26 cellular contexts compared by ENCODE assay signal in genomic region chr5:151182501-151182900, GRCh38. TPM values are rescaled to one million over a fixed set of nuclear protein-coding genes. Genes with fewer than 3 reads are reported as not detected.
DNase-seq lines count a peak whose midpoint lies in the region; ATAC-seq and TF ChIP-seq lines count a peak whose summit lies in the region.
"Had no signal": no experiment of that assay in that cellular context is flagged by ENCODE, and none has a peak within 500 bp of the region (broad histone marks: within the 10 kb centered on the region; RNA-seq: fewer than 3 reads in every experiment).

No MANE protein-coding gene starts in this region.

- WGBS in neuronal stem cell (ENCODE audit: extremely low coverage in 2 of 2, insufficient read length in 2 of 2, insufficient replicate concordance in 1 of 2), 2 donors: no CpG with 5 or more reads among the region's 4 CpGs

- DNase-seq in T-helper 2 cell treated with Interferon-gamma antibody and Interleukin-4, amounts not matched to agents 5 μg/mL and 100 μg/mL, for 36 hours (ENCODE audit: low spot score): no peak
- DNase-seq in T-helper 2 cell (no peak), Karpas-422 (no peak), neuronal stem cell (ENCODE audit: low spot score) (no peak), brain microvascular endothelial cell (no peak)
- no peak for DNase-seq in effector memory CD8-positive, alpha-beta T cell
- no peak for DNase-seq in stimulated activated CD4-positive, alpha-beta T cell treated with anti-CD3 and anti-CD28 coated beads, Interleukin-15, amount 100 ng/mL, for 24 hours
- DNase-seq: activated gamma-delta T cell treated with Interleukin-2 at 50 U/mL for 16 hours; activated T-cell treated with anti-CD3 and anti-CD28 coated beads for 4 hours; central memory CD4-positive, alpha-beta T cell; dermis blood vessel endothelial cell; DMS79; GF-D8; mammary epithelial cell; MG63; NCI-H1417; NCI-H2081 treated with DMSO at 0.1 percent for 48 hours; small intestine; stimulated activated CD4-positive, alpha-beta T cell treated with anti-CD3 and anti-CD28 coated beads, Interleukin-2, amount 100 ng/mL, for 24 hours; tibial artery had no signal

- H2BK120ac ChIP-seq in neuronal stem cell (ENCODE audit: low read depth, low read length): no peak overlapping the region

- peak overlapping the region; percentile 9 for H2AK5ac ChIP-seq in neuronal stem cell (ENCODE audit: low read depth, low read length)

- H3K27me3 ChIP-seq in Karpas-422 (ENCODE audit: low read length): no peaks in the 10 kb centered on the region
- peaks cover 0 to 26% (median 0%) of the 10 kb centered on the region in 3 experiments for H3K27me3 ChIP-seq in neuronal stem cell (ENCODE audit: control insufficient read depth in 3 of 3, insufficient read depth in 3 of 3, low read depth in 1 of 3, low read length in 3 of 3)
- no peaks in the 10 kb centered on the region for H3K27me3 ChIP-seq in brain microvascular endothelial cell (replicated peaks)
- H3K27me3 ChIP-seq: ascending aorta, MG63, tibial artery had no signal

- H4K20me1 ChIP-seq in Karpas-422 (ENCODE audit: insufficient read depth, low read depth, low read length): no peaks in the 10 kb centered on the region

- H3K27ac ChIP-seq in Karpas-422 (ENCODE audit: low read length) (peak overlapping the region; percentile 86), neuronal stem cell (replicated peaks; ENCODE audit: low read length) (no peak overlapping the region), brain microvascular endothelial cell (no peak overlapping the region)
- H3K27ac ChIP-seq: 22Rv1, ascending aorta, RWPE1, tibial artery, VCaP had no signal

- TF ChIP-seq CTCF in brain microvascular endothelial cell (IDR thresholded peaks at IDR 0.05; ENCODE audit: low read depth, low read length, missing control alignments): no peak

- no peaks in the 10 kb centered on the region for H3K9me2 ChIP-seq in Karpas-422 (replicated peaks; ENCODE audit: insufficient read depth, low read length)

- H3K4me1 ChIP-seq in Karpas-422 (ENCODE audit: low read length): peaks cover 75% of the 10 kb centered on the region
- peaks cover 0 to 1% of the 10 kb centered on the region in 2 donors for H3K4me1 ChIP-seq in neuronal stem cell (ENCODE audit: control insufficient read depth in 2 of 2, insufficient read depth in 1 of 2, low read depth in 1 of 2, low read length in 2 of 2)
- H3K4me1 ChIP-seq: ascending aorta, tibial artery had no signal

- H3K23ac ChIP-seq in neuronal stem cell (ENCODE audit: low read depth, low read length, poor library complexity): no peak overlapping the region

- H2BK15ac ChIP-seq in neuronal stem cell (ENCODE audit: low read length): no peak overlapping the region

- H3K36me3 Mint-ChIP-seq in T-helper 2 cell treated with Interferon-gamma antibody and Interleukin-4, amounts not matched to agents 5 μg/mL and 100 μg/mL, for 36 hours (ENCODE audit: low read depth): peaks cover 41% of the 10 kb centered on the region
- peaks cover 45% of the 10 kb centered on the region for H3K36me3 Mint-ChIP-seq in effector memory CD8-positive, alpha-beta T cell (ENCODE audit: insufficient read depth)

- H4K91ac ChIP-seq in neuronal stem cell (ENCODE audit: low read depth, low read length, poor library complexity): no peak overlapping the region

- H3K27ac Mint-ChIP-seq in T-helper 2 cell treated with Interferon-gamma antibody and Interleukin-4, amounts not matched to agents 5 μg/mL and 100 μg/mL, for 36 hours: peak overlapping the region; percentile 26
- H3K27ac Mint-ChIP-seq in effector memory CD8-positive, alpha-beta T cell: peak overlapping the region; percentile 68 to 83

- ATAC-seq in effector memory CD8-positive, alpha-beta T cell (replicated peaks): no peak
- no peak for ATAC-seq in SK-N-SH treated with all-trans-retinoic acid at 6 μM for 48 hours

- H3K4me3 ChIP-seq in Karpas-422 (ENCODE audit: low read length) (no peak overlapping the region), neuronal stem cell (ENCODE audit: low read length in 2 of 2) (no peak overlapping the region), brain microvascular endothelial cell (ENCODE audit: low read depth, low read length) (no peak overlapping the region)
- H3K4me3 ChIP-seq: ascending aorta, K562, MG63, tibial artery had no signal

- peaks cover 4% of the 10 kb centered on the region; the same call in 1 of the 2 replicates for H3K79me2 ChIP-seq in Karpas-422 (ENCODE audit: low read length)

- H2AFZ ChIP-seq in Karpas-422 (ENCODE audit: low read length) (no peak overlapping the region), neuronal stem cell (ENCODE audit: low read length) (no peak overlapping the region)

- H3K9me3 Mint-ChIP-seq in T-helper 2 cell treated with Interferon-gamma antibody and Interleukin-4, amounts not matched to agents 5 μg/mL and 100 μg/mL, for 36 hours: no peaks in the 10 kb centered on the region
- no peaks in the 10 kb centered on the region for H3K9me3 Mint-ChIP-seq in effector memory CD8-positive, alpha-beta T cell

- no peak overlapping the region for H4K8ac ChIP-seq in neuronal stem cell (ENCODE audit: low read depth, low read length)

- H3K9me3 ChIP-seq in Karpas-422 (ENCODE audit: low read length) (no peaks in the 10 kb centered on the region), neuronal stem cell (replicated peaks in 1 of 2; ENCODE audit: control insufficient read depth in 2 of 2, insufficient read depth in 1 of 2, low read depth in 1 of 2, low read length in 2 of 2) (no peaks in the 10 kb centered on the region)
- H3K9me3 ChIP-seq: ascending aorta, MG63, tibial artery had no signal

- H3K4me3 Mint-ChIP-seq in T-helper 2 cell treated with Interferon-gamma antibody and Interleukin-4, amounts not matched to agents 5 μg/mL and 100 μg/mL, for 36 hours: no peak overlapping the region
- H3K4me3 Mint-ChIP-seq in effector memory CD8-positive, alpha-beta T cell: no peak overlapping the region

- H3K79me1 ChIP-seq in neuronal stem cell (ENCODE audit: low read depth, low read length): no peaks in the 10 kb centered on the region

- H3K4ac ChIP-seq in neuronal stem cell (ENCODE audit: low read length): no peak overlapping the region

- H3K4me1 Mint-ChIP-seq in T-helper 2 cell treated with Interferon-gamma antibody and Interleukin-4, amounts not matched to agents 5 μg/mL and 100 μg/mL, for 36 hours (ENCODE audit: low read depth): peaks cover 2% of the 10 kb centered on the region
- peaks cover 10 to 11% of the 10 kb centered on the region in 2 donors for H3K4me1 Mint-ChIP-seq in effector memory CD8-positive, alpha-beta T cell (ENCODE audit: low read depth in 2 of 2)

- no peak overlapping the region for H3K14ac ChIP-seq in neuronal stem cell (ENCODE audit: low read length)

- H2BK5ac ChIP-seq in neuronal stem cell (ENCODE audit: low read length): no peak overlapping the region

- H3K27me3 Mint-ChIP-seq in T-helper 2 cell treated with Interferon-gamma antibody and Interleukin-4, amounts not matched to agents 5 μg/mL and 100 μg/mL, for 36 hours (ENCODE audit: low read depth): no peaks in the 10 kb centered on the region
- H3K27me3 Mint-ChIP-seq in effector memory CD8-positive, alpha-beta T cell: no peaks in the 10 kb centered on the region

- H3K4me2 ChIP-seq in Karpas-422 (ENCODE audit: low read depth, low read length, poor library complexity, severe bottlenecking) (no peak overlapping the region), neuronal stem cell (ENCODE audit: insufficient read depth, low read length, poor library complexity, severe bottlenecking) (no peak overlapping the region)

- no peak overlapping the region for H2BK12ac ChIP-seq in neuronal stem cell (ENCODE audit: low read length)

- no peak overlapping the region for H3K18ac ChIP-seq in neuronal stem cell (ENCODE audit: low read length)

- H3K36me3 ChIP-seq in Karpas-422 (ENCODE audit: insufficient read depth, low read length): peaks cover 66% of the 10 kb centered on the region
- no peaks in the 10 kb centered on the region for H3K36me3 ChIP-seq in neuronal stem cell (replicated peaks in 1 of 2; ENCODE audit: control insufficient read depth in 2 of 2, insufficient read depth in 2 of 2, low read length in 2 of 2)
- no peaks in the 10 kb centered on the region for H3K36me3 ChIP-seq in brain microvascular endothelial cell (replicated peaks)
- H3K36me3 ChIP-seq: MG63 had no signal

- H3K9ac ChIP-seq in Karpas-422 (ENCODE audit: low read length): peak overlapping the region; percentile 42
- no peak overlapping the region for H3K9ac ChIP-seq in neuronal stem cell (ENCODE audit: low read depth, low read length, poor library complexity)

- in situ Hi-C loops in brain microvascular endothelial cell (cut with HindIII; ENCODE audit: low pct_ligation_motif_present, low sequenced_read_pairs): no loop called here

TF ChIP-seq in SK-N-SH treated with all-trans-retinoic acid at 6 μM for 48 hours, 23 proteins besides CTCF, POLR2A, EP300 and RAD21:
- TF ChIP-seq ZC3H10 (CRISPR knock-in tag; IDR thresholded peaks at IDR 0.05) (no peak), ISL1 (CRISPR knock-in tag; IDR thresholded peaks at IDR 0.05) (no peak), TOX (CRISPR knock-in tag; IDR thresholded peaks at IDR 0.05; ENCODE audit: borderline replicate concordance) (no peak)

RNA-seq across cellular contexts. Expression of gene ANXA6, which starts 24.9 kb away (rescaled TPM):
- total RNA-seq in Karpas-422 (2014; rRNA removed; shearing (Covaris generic); ENCODE audit: low replicate concordance): 277 and 387 TPM in 2 replicates
- 47.1 TPM for polyA plus RNA-seq in neuronal stem cell (2013, experiment 1 of 2)
- polyA plus RNA-seq in neuronal stem cell (2013, experiment 2 of 2): 45.5 TPM

RNA-seq across cellular contexts. Expression of gene CCDC69, which starts 41.4 kb away (rescaled TPM):
- 241 and 291 TPM in 2 replicates for total RNA-seq in Karpas-422 (2014; rRNA removed; shearing (Covaris generic); ENCODE audit: low replicate concordance)
- polyA plus RNA-seq in neuronal stem cell (2013, experiment 1 of 2): 0.03 TPM
- 0.03 TPM for polyA plus RNA-seq in neuronal stem cell (2013, experiment 2 of 2)
